ENCODE assay signal across 1 cellular context in the genomic region with DNA sequence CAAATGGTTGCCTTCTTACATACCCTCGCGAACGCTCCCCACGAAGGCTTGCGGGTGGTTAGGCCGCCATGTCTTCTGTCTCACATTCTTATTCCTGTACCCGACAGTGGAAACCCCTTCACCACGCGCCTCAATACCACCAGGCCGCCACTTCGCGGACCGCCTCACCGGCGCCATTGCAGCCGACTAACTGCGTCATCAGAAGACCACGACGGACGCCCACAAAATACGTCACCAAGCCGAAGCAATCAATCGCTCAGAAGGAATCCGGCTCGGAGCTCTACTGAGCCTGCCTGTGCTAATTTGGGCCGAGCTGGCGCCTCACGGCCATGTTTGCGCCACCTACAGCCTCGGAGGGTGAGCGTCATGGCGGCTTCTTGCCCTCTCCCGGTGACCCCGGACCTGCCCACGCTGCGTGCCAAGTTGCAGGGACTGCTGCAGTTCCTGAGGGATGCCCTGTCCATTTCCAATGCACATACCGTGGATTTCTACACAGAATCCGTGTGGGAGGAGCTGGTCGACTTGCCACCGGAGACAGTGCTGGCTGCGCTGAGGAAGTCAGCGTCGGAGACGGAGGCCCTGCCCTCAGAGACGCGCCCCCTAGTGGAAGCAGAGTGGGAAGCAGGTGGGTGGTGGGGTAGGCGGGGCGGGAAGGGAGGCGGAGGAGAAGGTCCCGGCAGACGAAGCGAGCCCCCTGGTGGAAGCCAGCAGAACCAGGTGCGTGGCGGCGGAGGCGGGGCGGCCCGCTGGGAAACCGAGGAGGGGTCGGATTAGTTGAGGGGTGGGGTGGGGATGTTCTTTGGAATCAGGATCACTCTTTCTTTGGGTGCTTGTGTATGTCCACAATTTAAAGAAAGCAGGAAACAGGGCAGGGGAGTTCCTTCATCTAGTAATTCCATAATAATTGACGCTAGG.
TF ChIP-seq lines count a peak whose summit lies in the region.

A gene with protein sequence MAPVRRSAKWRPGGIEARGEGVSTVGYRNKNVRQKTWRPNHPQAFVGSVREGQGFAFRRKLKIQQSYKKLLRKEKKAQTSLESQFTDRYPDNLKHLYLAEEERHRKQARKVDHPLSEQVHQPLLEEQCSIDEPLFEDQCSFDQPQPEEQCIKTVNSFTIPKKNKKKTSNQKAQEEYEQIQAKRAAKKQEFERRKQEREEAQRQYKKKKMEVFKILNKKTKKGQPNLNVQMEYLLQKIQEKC (minus strand): TSS at position 188 of the 915 bp plus-strand sequence. CDS start 11 bp downstream, at position 177.
A gene with protein sequence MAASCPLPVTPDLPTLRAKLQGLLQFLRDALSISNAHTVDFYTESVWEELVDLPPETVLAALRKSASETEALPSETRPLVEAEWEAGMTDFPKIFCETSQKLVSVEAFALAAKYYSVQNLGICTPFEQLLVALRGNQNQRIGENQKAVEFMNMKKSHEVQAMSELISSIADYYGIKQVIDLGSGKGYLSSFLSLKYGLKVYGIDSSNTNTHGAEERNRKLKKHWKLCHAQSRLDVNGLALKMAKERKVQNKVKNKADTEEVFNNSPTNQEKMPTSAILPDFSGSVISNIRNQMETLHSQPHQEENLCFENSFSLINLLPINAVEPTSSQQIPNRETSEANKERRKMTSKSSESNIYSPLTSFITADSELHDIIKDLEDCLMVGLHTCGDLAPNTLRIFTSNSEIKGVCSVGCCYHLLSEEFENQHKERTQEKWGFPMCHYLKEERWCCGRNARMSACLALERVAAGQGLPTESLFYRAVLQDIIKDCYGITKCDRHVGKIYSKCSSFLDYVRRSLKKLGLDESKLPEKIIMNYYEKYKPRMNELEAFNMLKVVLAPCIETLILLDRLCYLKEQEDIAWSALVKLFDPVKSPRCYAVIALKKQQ (plus strand): TSS at position 330 of the 915 bp plus-strand sequence. CDS start 37 bp downstream, at position 367.

TF ChIP-seq in HepG2, 621 proteins besides CTCF, POLR2A, EP300 and RAD21 (continued from another document and continues in another):
- TF ChIP-seq, protein P1, sequence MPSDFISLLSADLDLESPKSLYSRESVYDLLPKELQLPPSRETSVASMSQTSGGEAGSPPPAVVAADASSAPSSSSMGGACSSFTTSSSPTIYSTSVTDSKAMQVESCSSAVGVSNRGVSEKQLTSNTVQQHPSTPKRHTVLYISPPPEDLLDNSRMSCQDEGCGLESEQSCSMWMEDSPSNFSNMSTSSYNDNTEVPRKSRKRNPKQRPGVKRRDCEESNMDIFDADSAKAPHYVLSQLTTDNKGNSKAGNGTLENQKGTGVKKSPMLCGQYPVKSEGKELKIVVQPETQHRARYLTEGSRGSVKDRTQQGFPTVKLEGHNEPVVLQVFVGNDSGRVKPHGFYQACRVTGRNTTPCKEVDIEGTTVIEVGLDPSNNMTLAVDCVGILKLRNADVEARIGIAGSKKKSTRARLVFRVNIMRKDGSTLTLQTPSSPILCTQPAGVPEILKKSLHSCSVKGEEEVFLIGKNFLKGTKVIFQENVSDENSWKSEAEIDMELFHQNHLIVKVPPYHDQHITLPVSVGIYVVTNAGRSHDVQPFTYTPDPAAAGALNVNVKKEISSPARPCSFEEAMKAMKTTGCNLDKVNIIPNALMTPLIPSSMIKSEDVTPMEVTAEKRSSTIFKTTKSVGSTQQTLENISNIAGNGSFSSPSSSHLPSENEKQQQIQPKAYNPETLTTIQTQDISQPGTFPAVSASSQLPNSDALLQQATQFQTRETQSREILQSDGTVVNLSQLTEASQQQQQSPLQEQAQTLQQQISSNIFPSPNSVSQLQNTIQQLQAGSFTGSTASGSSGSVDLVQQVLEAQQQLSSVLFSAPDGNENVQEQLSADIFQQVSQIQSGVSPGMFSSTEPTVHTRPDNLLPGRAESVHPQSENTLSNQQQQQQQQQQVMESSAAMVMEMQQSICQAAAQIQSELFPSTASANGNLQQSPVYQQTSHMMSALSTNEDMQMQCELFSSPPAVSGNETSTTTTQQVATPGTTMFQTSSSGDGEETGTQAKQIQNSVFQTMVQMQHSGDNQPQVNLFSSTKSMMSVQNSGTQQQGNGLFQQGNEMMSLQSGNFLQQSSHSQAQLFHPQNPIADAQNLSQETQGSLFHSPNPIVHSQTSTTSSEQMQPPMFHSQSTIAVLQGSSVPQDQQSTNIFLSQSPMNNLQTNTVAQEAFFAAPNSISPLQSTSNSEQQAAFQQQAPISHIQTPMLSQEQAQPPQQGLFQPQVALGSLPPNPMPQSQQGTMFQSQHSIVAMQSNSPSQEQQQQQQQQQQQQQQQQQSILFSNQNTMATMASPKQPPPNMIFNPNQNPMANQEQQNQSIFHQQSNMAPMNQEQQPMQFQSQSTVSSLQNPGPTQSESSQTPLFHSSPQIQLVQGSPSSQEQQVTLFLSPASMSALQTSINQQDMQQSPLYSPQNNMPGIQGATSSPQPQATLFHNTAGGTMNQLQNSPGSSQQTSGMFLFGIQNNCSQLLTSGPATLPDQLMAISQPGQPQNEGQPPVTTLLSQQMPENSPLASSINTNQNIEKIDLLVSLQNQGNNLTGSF (CRISPR knock-in tag; IDR thresholded peaks at IDR 0.05), result 0 out of 2 replicates have a peak, but pooled peaks have one; percentile 46
- TF ChIP-seq ZNF749 (CRISPR knock-in tag; IDR thresholded peaks at IDR 0.05; ENCODE audit: borderline replicate concordance) (peak; percentile 69; the same call in 1 of the 2 replicates), DMAP1 (CRISPR knock-in tag; IDR thresholded peaks at IDR 0.05) (peak; percentile 94), JUNB (CRISPR knock-in tag; IDR thresholded peaks at IDR 0.05; ENCODE audit: borderline replicate concordance) (no peak), TAF1 (CRISPR knock-in tag; IDR thresholded peaks at IDR 0.05) (peak; percentile 96), ZNF891 (CRISPR knock-in tag; IDR thresholded peaks at IDR 0.05) (peak; percentile 92), NCOA2 (CRISPR knock-in tag; IDR thresholded peaks at IDR 0.05) (peak; percentile 64), SAP130 (CRISPR knock-in tag; IDR thresholded peaks at IDR 0.05; ENCODE audit: low read depth) (peak; percentile 91), U2AF2 (IDR thresholded peaks at IDR 0.05; ENCODE audit: low read depth, low read length) (0 out of 2 replicates have a peak, but pooled peaks have one; percentile 45), ZBTB1 (CRISPR knock-in tag; IDR thresholded peaks at IDR 0.05; ENCODE audit: borderline replicate concordance) (no peak), WIZ (CRISPR knock-in tag; IDR thresholded peaks at IDR 0.05) (peak; percentile 97), CBX5 (CRISPR knock-in tag; IDR thresholded peaks at IDR 0.05; ENCODE audit: borderline replicate concordance) (peak; percentile 68), ZNF574 (CRISPR knock-in tag; IDR thresholded peaks at IDR 0.05) (peak; percentile 99), MED8 (CRISPR knock-in tag; IDR thresholded peaks at IDR 0.05; ENCODE audit: insufficient replicate concordance) (peak; percentile 87), HNRNPH1 (optimal IDR thresholded peaks at IDR 0.05; ENCODE audit: low read depth, low read length) (peak; percentile 61), ARNTL (CRISPR knock-in tag; IDR thresholded peaks at IDR 0.05) (0 out of 2 replicates have a peak, but pooled peaks have one; percentile 32), SRF (IDR thresholded peaks at IDR 0.05; ENCODE audit: low read depth, low read length) (peak; percentile 98), ZNF468 (CRISPR knock-in tag; IDR thresholded peaks at IDR 0.05) (peak; percentile 89; the same call in 1 of the 2 replicates)
- TF ChIP-seq, protein P2, sequence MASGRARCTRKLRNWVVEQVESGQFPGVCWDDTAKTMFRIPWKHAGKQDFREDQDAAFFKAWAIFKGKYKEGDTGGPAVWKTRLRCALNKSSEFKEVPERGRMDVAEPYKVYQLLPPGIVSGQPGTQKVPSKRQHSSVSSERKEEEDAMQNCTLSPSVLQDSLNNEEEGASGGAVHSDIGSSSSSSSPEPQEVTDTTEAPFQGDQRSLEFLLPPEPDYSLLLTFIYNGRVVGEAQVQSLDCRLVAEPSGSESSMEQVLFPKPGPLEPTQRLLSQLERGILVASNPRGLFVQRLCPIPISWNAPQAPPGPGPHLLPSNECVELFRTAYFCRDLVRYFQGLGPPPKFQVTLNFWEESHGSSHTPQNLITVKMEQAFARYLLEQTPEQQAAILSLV (CRISPR knock-in tag; IDR thresholded peaks at IDR 0.05; ENCODE audit: borderline replicate concordance), result peak; percentile 91; the same call in 1 of the 2 replicates
- TF ChIP-seq, protein P3, sequence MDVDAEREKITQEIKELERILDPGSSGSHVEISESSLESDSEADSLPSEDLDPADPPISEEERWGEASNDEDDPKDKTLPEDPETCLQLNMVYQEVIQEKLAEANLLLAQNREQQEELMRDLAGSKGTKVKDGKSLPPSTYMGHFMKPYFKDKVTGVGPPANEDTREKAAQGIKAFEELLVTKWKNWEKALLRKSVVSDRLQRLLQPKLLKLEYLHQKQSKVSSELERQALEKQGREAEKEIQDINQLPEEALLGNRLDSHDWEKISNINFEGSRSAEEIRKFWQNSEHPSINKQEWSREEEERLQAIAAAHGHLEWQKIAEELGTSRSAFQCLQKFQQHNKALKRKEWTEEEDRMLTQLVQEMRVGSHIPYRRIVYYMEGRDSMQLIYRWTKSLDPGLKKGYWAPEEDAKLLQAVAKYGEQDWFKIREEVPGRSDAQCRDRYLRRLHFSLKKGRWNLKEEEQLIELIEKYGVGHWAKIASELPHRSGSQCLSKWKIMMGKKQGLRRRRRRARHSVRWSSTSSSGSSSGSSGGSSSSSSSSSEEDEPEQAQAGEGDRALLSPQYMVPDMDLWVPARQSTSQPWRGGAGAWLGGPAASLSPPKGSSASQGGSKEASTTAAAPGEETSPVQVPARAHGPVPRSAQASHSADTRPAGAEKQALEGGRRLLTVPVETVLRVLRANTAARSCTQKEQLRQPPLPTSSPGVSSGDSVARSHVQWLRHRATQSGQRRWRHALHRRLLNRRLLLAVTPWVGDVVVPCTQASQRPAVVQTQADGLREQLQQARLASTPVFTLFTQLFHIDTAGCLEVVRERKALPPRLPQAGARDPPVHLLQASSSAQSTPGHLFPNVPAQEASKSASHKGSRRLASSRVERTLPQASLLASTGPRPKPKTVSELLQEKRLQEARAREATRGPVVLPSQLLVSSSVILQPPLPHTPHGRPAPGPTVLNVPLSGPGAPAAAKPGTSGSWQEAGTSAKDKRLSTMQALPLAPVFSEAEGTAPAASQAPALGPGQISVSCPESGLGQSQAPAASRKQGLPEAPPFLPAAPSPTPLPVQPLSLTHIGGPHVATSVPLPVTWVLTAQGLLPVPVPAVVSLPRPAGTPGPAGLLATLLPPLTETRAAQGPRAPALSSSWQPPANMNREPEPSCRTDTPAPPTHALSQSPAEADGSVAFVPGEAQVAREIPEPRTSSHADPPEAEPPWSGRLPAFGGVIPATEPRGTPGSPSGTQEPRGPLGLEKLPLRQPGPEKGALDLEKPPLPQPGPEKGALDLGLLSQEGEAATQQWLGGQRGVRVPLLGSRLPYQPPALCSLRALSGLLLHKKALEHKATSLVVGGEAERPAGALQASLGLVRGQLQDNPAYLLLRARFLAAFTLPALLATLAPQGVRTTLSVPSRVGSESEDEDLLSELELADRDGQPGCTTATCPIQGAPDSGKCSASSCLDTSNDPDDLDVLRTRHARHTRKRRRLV (CRISPR knock-in tag; IDR thresholded peaks at IDR 0.05), result peak; percentile 74; the same call in 1 of the 2 replicates
- TF ChIP-seq, protein P4, sequence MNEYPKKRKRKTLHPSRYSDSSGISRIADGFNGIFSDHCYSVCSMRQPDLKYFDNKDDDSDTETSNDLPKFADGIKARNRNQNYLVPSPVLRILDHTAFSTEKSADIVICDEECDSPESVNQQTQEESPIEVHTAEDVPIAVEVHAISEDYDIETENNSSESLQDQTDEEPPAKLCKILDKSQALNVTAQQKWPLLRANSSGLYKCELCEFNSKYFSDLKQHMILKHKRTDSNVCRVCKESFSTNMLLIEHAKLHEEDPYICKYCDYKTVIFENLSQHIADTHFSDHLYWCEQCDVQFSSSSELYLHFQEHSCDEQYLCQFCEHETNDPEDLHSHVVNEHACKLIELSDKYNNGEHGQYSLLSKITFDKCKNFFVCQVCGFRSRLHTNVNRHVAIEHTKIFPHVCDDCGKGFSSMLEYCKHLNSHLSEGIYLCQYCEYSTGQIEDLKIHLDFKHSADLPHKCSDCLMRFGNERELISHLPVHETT (CRISPR knock-in tag; conservative IDR thresholded peaks at IDR 0.05), result peak; percentile 92
